Comparison of ENCODE assay signal across 14 cellular contexts in the genomic region with DNA sequence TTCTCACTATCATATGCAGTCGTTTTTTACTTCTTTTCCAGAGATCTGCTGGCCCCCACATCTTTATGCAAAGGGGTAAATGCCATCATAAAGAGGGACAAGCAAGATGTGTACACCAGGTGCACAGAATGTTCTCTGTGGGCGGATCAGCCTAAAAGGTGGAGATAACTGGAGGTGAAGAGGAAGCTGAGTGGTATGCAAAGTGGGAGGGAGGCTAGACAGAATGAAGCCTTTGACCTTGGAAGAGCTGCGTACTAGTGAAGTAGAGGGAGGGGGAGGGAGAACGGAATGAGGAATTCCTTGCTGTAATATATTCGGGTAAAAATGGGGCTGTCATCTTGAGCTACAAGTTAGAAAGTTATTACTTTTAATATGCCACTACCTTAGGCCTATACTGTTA.
DNase-seq lines count a peak whose midpoint lies in the region; ATAC-seq and TF ChIP-seq lines count a peak whose summit lies in the region.
"Had no signal": no experiment of that assay in that cellular context is flagged by ENCODE, and none has a peak within 500 bp of the region (broad histone marks: within the 10 kb centered on the region; RNA-seq: fewer than 3 reads in every experiment).

No MANE protein-coding gene starts in this region.

- CTCF ChIA-PET in activated naive CD4-positive, alpha-beta T cell treated with anti-CD3 and anti-CD28 coated beads, Interleukin-2, amount 10 ng/mL, durations not matched to agents 7 days and 5 days (lab: Charles Lee), result interaction anchor here (1.0 to 1.9 kb wide), 5 partner anchors 27 to 689 kb away, joined by 3 to 8 read pairs (median 3); no protein-coding TSS in a partner anchor
- CTCF ChIA-PET in activated naive CD4-positive, alpha-beta T cell treated with anti-CD3 and anti-CD28 coated beads for 36 hours (lab: Charles Lee), result interaction anchor here (0.7 to 1.9 kb wide), 5 partner anchors 15 to 688 kb away, joined by 3 to 6 read pairs (median 3); no protein-coding TSS in a partner anchor

- H3K9me3 ChIP-seq in iPS-15b (ENCODE audit: control insufficient read depth, insufficient read depth, low read length) (no peaks in the 10 kb centered on the region), testis (no peaks in the 10 kb centered on the region)
- H3K9me3 ChIP-seq: colonic mucosa, heart right ventricle had no signal

- H3K4me3 ChIP-seq in iPS-15b (ENCODE audit: low read depth, low read length), result peak overlapping the region; percentile 23
- H3K4me3 ChIP-seq in testis, result no peak overlapping the region

- H3K27ac Mint-ChIP-seq in activated naive CD4-positive, alpha-beta T cell treated with anti-CD3 and anti-CD28 coated beads, Interleukin-2, amount 10 ng/mL, durations not matched to agents 7 days and 5 days, result peak overlapping the region; percentile 37
- H3K27ac Mint-ChIP-seq in activated naive CD4-positive, alpha-beta T cell treated with anti-CD3 and anti-CD28 coated beads for 36 hours, result no peak overlapping the region
- H3K27ac Mint-ChIP-seq: activated CD4-positive, alpha-beta memory T cell treated with anti-CD3 and anti-CD28 coated beads for 36 hours; activated T-helper 1 cell treated with anti-CD3 and anti-CD28 coated beads, Interleukin-12 subunit alpha, Interleukin-12 subunit beta, Interleukin-2, Interleukin-4 antibody, amounts not matched to agents 30 ng/mL and 10 ng/mL and 1 ng/mL, durations not matched to agents 14 hours and 24 hours and 36 hours; progenitor cell of endocrine pancreas had no signal

- H3K27me3 Mint-ChIP-seq in activated naive CD4-positive, alpha-beta T cell treated with anti-CD3 and anti-CD28 coated beads, Interleukin-2, amount 10 ng/mL, durations not matched to agents 7 days and 5 days, result peaks cover 10% of the 10 kb centered on the region
- H3K27me3 Mint-ChIP-seq in activated naive CD4-positive, alpha-beta T cell treated with anti-CD3 and anti-CD28 coated beads for 36 hours (ENCODE audit: low read depth), result peaks cover 2% of the 10 kb centered on the region
- H3K27me3 Mint-ChIP-seq: activated CD4-positive, alpha-beta memory T cell treated with anti-CD3 and anti-CD28 coated beads for 36 hours had no signal

- H3K36me3 Mint-ChIP-seq in activated naive CD4-positive, alpha-beta T cell treated with anti-CD3 and anti-CD28 coated beads, Interleukin-2, amount 10 ng/mL, durations not matched to agents 7 days and 5 days, result no peaks in the 10 kb centered on the region
- no peaks in the 10 kb centered on the region for H3K36me3 Mint-ChIP-seq in activated naive CD4-positive, alpha-beta T cell treated with anti-CD3 and anti-CD28 coated beads for 36 hours (ENCODE audit: low read depth)
- H3K36me3 Mint-ChIP-seq: activated CD4-positive, alpha-beta memory T cell treated with anti-CD3 and anti-CD28 coated beads for 36 hours had no signal

- H3K9me3 Mint-ChIP-seq in activated naive CD4-positive, alpha-beta T cell treated with anti-CD3 and anti-CD28 coated beads, Interleukin-2, amount 10 ng/mL, durations not matched to agents 7 days and 5 days, result no peaks in the 10 kb centered on the region
- no peaks in the 10 kb centered on the region for H3K9me3 Mint-ChIP-seq in activated naive CD4-positive, alpha-beta T cell treated with anti-CD3 and anti-CD28 coated beads for 36 hours
- H3K9me3 Mint-ChIP-seq: activated CD4-positive, alpha-beta memory T cell treated with anti-CD3 and anti-CD28 coated beads for 36 hours; activated T-helper 1 cell treated with anti-CD3 and anti-CD28 coated beads, Interleukin-12 subunit alpha, Interleukin-12 subunit beta, Interleukin-2, Interleukin-4 antibody, amounts not matched to agents 30 ng/mL and 10 ng/mL and 1 ng/mL, durations not matched to agents 14 hours and 24 hours and 36 hours had no signal

- TF ChIP-seq POLR2A in testis (IDR thresholded peaks at IDR 0.05), result no peak

- H3K4me1 Mint-ChIP-seq in activated naive CD4-positive, alpha-beta T cell treated with anti-CD3 and anti-CD28 coated beads, Interleukin-2, amount 10 ng/mL, durations not matched to agents 7 days and 5 days, result no peaks in the 10 kb centered on the region
- peaks cover 3% of the 10 kb centered on the region for H3K4me1 Mint-ChIP-seq in activated naive CD4-positive, alpha-beta T cell treated with anti-CD3 and anti-CD28 coated beads for 36 hours (ENCODE audit: low read depth)

- no peak for ATAC-seq in GM21515 (IDR thresholded peaks at IDR 0.05; ENCODE audit: unreplicated experiment)

- DNase-seq in activated naive CD4-positive, alpha-beta T cell treated with anti-CD3 and anti-CD28 coated beads, Interleukin-2, amount 10 ng/mL, durations not matched to agents 7 days and 5 days, result no peak
- no peak for DNase-seq in activated naive CD4-positive, alpha-beta T cell treated with anti-CD3 and anti-CD28 coated beads for 36 hours
- DNase-seq in SHP77 (lab: John Stamatoyannopoulos, UW) (peak; percentile 9 to 31), testis (no peak), COLO668 (lab: John Stamatoyannopoulos, UW; ENCODE audit: unreplicated experiment) (no peak)
- no peak for DNase-seq in stimulated activated CD4-positive, alpha-beta T cell treated with anti-CD3 and anti-CD28 coated beads, Interleukin-4, amount 100 ng/mL, for 4 hours

- intact Hi-C loops in activated naive CD4-positive, alpha-beta T cell treated with anti-CD3 and anti-CD28 coated beads for 36 hours (cut with micrococcal nuclease), result loop anchor here (2.0 to 5.0 kb wide), 3 partner anchors 38 to 922 kb away; no protein-coding TSS in a partner anchor
- intact Hi-C loops in testis (cut with DNase I; ENCODE audit: low total_unique reads), result no loop called here

- peaks cover 5% of the 10 kb centered on the region for H3K4me1 ChIP-seq in iPS-15b (ENCODE audit: control insufficient read depth, insufficient read depth, low read length)
- peaks cover 6% of the 10 kb centered on the region for H3K4me1 ChIP-seq in testis

- H3K27ac ChIP-seq in testis, result no peak overlapping the region
- H3K27ac ChIP-seq: colonic mucosa, heart right ventricle, PC-9 had no signal

- TF ChIP-seq CTCF in testis (IDR thresholded peaks at IDR 0.05), result no peak

- H3K36me3 ChIP-seq in iPS-15b (ENCODE audit: control insufficient read depth, insufficient read depth, low read length), result no peaks in the 10 kb centered on the region
- no peaks in the 10 kb centered on the region for H3K36me3 ChIP-seq in testis (ENCODE audit: low read depth, missing control alignments)
- H3K36me3 ChIP-seq: colonic mucosa, heart right ventricle had no signal

- WGBS in testis, 2 donors, result 10 to 11% methylated on average over 5 of the region's 5 CpGs

- H3K4me3 Mint-ChIP-seq in activated naive CD4-positive, alpha-beta T cell treated with anti-CD3 and anti-CD28 coated beads, Interleukin-2, amount 10 ng/mL, durations not matched to agents 7 days and 5 days, result no peak overlapping the region
- H3K4me3 Mint-ChIP-seq in activated naive CD4-positive, alpha-beta T cell treated with anti-CD3 and anti-CD28 coated beads for 36 hours, result no peak overlapping the region
- H3K4me3 Mint-ChIP-seq: activated CD4-positive, alpha-beta memory T cell treated with anti-CD3 and anti-CD28 coated beads for 36 hours; activated T-helper 1 cell treated with anti-CD3 and anti-CD28 coated beads, Interleukin-12 subunit alpha, Interleukin-12 subunit beta, Interleukin-2, Interleukin-4 antibody, amounts not matched to agents 30 ng/mL and 10 ng/mL and 1 ng/mL, durations not matched to agents 14 hours and 24 hours and 36 hours had no signal

- H3K27me3 ChIP-seq in iPS-15b (ENCODE audit: control insufficient read depth, insufficient read depth, low read length) (no peaks in the 10 kb centered on the region), testis (no peaks in the 10 kb centered on the region)
- H3K27me3 ChIP-seq: colonic mucosa, heart right ventricle had no signal

- no peak overlapping the region for H3K9ac ChIP-seq in iPS-15b (ENCODE audit: low read depth, low read length)

Comparison
In these comparisons a context has a peak if more than half of its experiments do, and no peak if none do; other contexts are left out.
1. DNase-seq: peak in SHP77 (2 of 2); none in activated naive CD4-positive, alpha-beta T cell treated with anti-CD3 and anti-CD28 coated beads, Interleukin-2, amount 10 ng/mL, durations not matched to agents 7 days and 5 days (single experiment), activated naive CD4-positive, alpha-beta T cell treated with anti-CD3 and anti-CD28 coated beads for 36 hours (single experiment), testis (single experiment), COLO668 (single experiment) and stimulated activated CD4-positive, alpha-beta T cell treated with anti-CD3 and anti-CD28 coated beads, Interleukin-4, amount 100 ng/mL, for 4 hours (0 of 2).